Comparison of ENCODE assay signal across 1 cellular context in genomic region chr2:170714156-170715061, GRCh38.
TF ChIP-seq lines count a peak whose summit lies in the region.

No MANE protein-coding gene starts in this region.

TF ChIP-seq in K562, 482 proteins besides CTCF, POLR2A, EP300 and RAD21 (continued from another document and continues in another):
- TF ChIP-seq USF2 (CRISPR knock-in tag; IDR thresholded peaks at IDR 0.05), result no peak
- TF ChIP-seq ZNF551 (CRISPR knock-in tag; IDR thresholded peaks at IDR 0.05), result no peak
- TF ChIP-seq ZNF561 (CRISPR knock-in tag; conservative IDR thresholded peaks at IDR 0.05), result no peak
- TF ChIP-seq EHMT2 (IDR thresholded peaks at IDR 0.05), result no peak
- peak in 1 of 2 experiments; percentile 60; a peak in 2 of 4 replicates for TF ChIP-seq HDAC1 (IDR thresholded peaks at IDR 0.05)
- TF ChIP-seq KDM2B (CRISPR knock-in tag; IDR thresholded peaks at IDR 0.05), result no peak
- TF ChIP-seq ZNF253 (CRISPR knock-in tag; conservative IDR thresholded peaks at IDR 0.05), result no peak
- no peak for TF ChIP-seq ZNF3 (CRISPR knock-in tag; IDR thresholded peaks at IDR 0.05)
- no peak for TF ChIP-seq ZNF79 (CRISPR knock-in tag; IDR thresholded peaks at IDR 0.05; ENCODE audit: low read depth)
- no peak for TF ChIP-seq KDM4B (IDR thresholded peaks at IDR 0.05; ENCODE audit: borderline replicate concordance in 2 of 2, low read depth in 1 of 2)
- TF ChIP-seq HMBOX1 (IDR thresholded peaks at IDR 0.05), result no peak
- TF ChIP-seq ELF2 (CRISPR knock-in tag; IDR thresholded peaks at IDR 0.05), result no peak
- no peak for TF ChIP-seq USF1 (CRISPR knock-in tag; IDR thresholded peaks at IDR 0.05)
- peak; percentile 80; the same call in 1 of the 2 replicates for TF ChIP-seq THAP7 (CRISPR knock-in tag; IDR thresholded peaks at IDR 0.05)
- no peak for TF ChIP-seq ETV1 (tag; conservative IDR thresholded peaks at IDR 0.05; ENCODE audit: low read depth)
- TF ChIP-seq BCLAF1 (IDR thresholded peaks at IDR 0.05; ENCODE audit: borderline replicate concordance in 1 of 2, control insufficient read depth in 1 of 2, low read depth in 2 of 2, low read length in 1 of 2), result no peak
- no peak for TF ChIP-seq MECOM (CRISPR knock-in tag; IDR thresholded peaks at IDR 0.05)
- TF ChIP-seq SMARCC2 (IDR thresholded peaks at IDR 0.05; ENCODE audit: low read depth), result peak; percentile 52
- no peak for TF ChIP-seq RFX5 (IDR thresholded peaks at IDR 0.05; ENCODE audit: low read depth, low read length)
- no peak for TF ChIP-seq NFXL1 (CRISPR knock-in tag; IDR thresholded peaks at IDR 0.05)
- 0 out of 2 replicates have a peak, but pooled peaks have one; percentile 47 for TF ChIP-seq THAP12 (CRISPR knock-in tag; IDR thresholded peaks at IDR 0.05)
- peak; percentile 68 for TF ChIP-seq KDM5B (IDR thresholded peaks at IDR 0.05; ENCODE audit: insufficient replicate concordance, low read depth, low read length)
- TF ChIP-seq TEAD1 (CRISPR knock-in tag; IDR thresholded peaks at IDR 0.05), result peak in 1 of 2 experiments; percentile 61; a peak in 2 of 4 replicates
- TF ChIP-seq MTA3 (IDR thresholded peaks at IDR 0.05; ENCODE audit: borderline replicate concordance), result 0 out of 2 replicates have a peak, but pooled peaks have one; percentile 13
- TF ChIP-seq STAT5A (IDR thresholded peaks at IDR 0.05; ENCODE audit: borderline replicate concordance, low read length), result no peak
- TF ChIP-seq NFYB (IDR thresholded peaks at IDR 0.05; ENCODE audit: extremely low read depth, insufficient read length), result no peak
- TF ChIP-seq ARHGAP35 (IDR thresholded peaks at IDR 0.05; ENCODE audit: partially characterized antibody), result no peak
- TF ChIP-seq ESRRB (CRISPR knock-in tag; IDR thresholded peaks at IDR 0.05; ENCODE audit: borderline replicate concordance), result no peak
- TF ChIP-seq CBX8 (IDR thresholded peaks at IDR 0.05; ENCODE audit: borderline replicate concordance, extremely low read depth, low read depth, low read length, poor library complexity, severe bottlenecking), result no peak
- no peak for TF ChIP-seq ZNF398 (CRISPR knock-in tag; IDR thresholded peaks at IDR 0.05)
- TF ChIP-seq ARID2 (IDR thresholded peaks at IDR 0.05), result no peak
- no peak for TF ChIP-seq BACH1 (tag; IDR thresholded peaks at IDR 0.05)
- no peak for TF ChIP-seq RREB1 (CRISPR knock-in tag; IDR thresholded peaks at IDR 0.05)
- no peak for TF ChIP-seq ZBTB1 (CRISPR knock-in tag; IDR thresholded peaks at IDR 0.05; ENCODE audit: borderline replicate concordance, low read depth)
- no peak for TF ChIP-seq MLX (CRISPR knock-in tag; conservative IDR thresholded peaks at IDR 0.05)
- no peak for TF ChIP-seq DEAF1 (CRISPR knock-in tag; IDR thresholded peaks at IDR 0.05)
- no peak for TF ChIP-seq KAT8 (IDR thresholded peaks at IDR 0.05; ENCODE audit: low read depth)
- TF ChIP-seq CAMTA2 (CRISPR knock-in tag; conservative IDR thresholded peaks at IDR 0.05), result no peak
- no peak for TF ChIP-seq DDX20 (tag; IDR thresholded peaks at IDR 0.05; ENCODE audit: low read depth)
- 0 out of 2 replicates have a peak, but pooled peaks have one; percentile 18 for TF ChIP-seq HCFC1 (IDR thresholded peaks at IDR 0.05; ENCODE audit: low read depth, low read length)
- no peak for TF ChIP-seq ZNF12 (CRISPR knock-in tag; IDR thresholded peaks at IDR 0.05)
- TF ChIP-seq ZNF449 (CRISPR knock-in tag; IDR thresholded peaks at IDR 0.05), result no peak
- TF ChIP-seq ILF3 (IDR thresholded peaks at IDR 0.05; ENCODE audit: borderline replicate concordance), result no peak
